In genomic region chr16:70381604-70382342, GRCh38 we compare ENCODE assay signal across 8 cellular contexts. TPM values are rescaled to one million over a fixed set of nuclear protein-coding genes. Genes with fewer than 3 reads are reported as not detected.
DNase-seq lines count a peak whose midpoint lies in the region; ATAC-seq lines count a peak whose summit lies in the region.

No MANE protein-coding gene starts in this region.

- no peaks in the 10 kb centered on the region for H3K4me1 ChIP-seq in HUES6 (ENCODE audit: control insufficient read depth, insufficient read depth, low read length)
- peaks cover 16% of the 10 kb centered on the region for H3K4me1 ChIP-seq in mucosa of stomach (ENCODE audit: control insufficient read depth, insufficient read depth, low read length)

- no peaks in the 10 kb centered on the region for H3K9me3 Mint-ChIP-seq in central memory CD8-positive, alpha-beta T cell

- peak overlapping the region; percentile 77 for H3K9ac ChIP-seq in HUES6 (ENCODE audit: low read length)
- H3K9ac ChIP-seq in mucosa of stomach (ENCODE audit: low read length): peak overlapping the region; percentile 53

- H3K27me3 Mint-ChIP-seq in central memory CD8-positive, alpha-beta T cell: no peaks in the 10 kb centered on the region

- H3K27ac Mint-ChIP-seq in central memory CD8-positive, alpha-beta T cell (ENCODE audit: low read depth): peak overlapping the region; percentile 93

- H3K4me3 ChIP-seq in HUES6 (ENCODE audit: low read depth, low read length): peak overlapping the region; percentile 98
- H3K4me3 ChIP-seq in mucosa of stomach (ENCODE audit: low read length): peak overlapping the region; percentile 74

- no peaks in the 10 kb centered on the region for H3K27me3 ChIP-seq in HUES6 (ENCODE audit: control insufficient read depth, insufficient read depth, low read length)
- H3K27me3 ChIP-seq in mucosa of stomach (ENCODE audit: control insufficient read depth, insufficient read depth, low read length): no peaks in the 10 kb centered on the region

- peak overlapping the region; percentile 88 for H3K4me3 Mint-ChIP-seq in central memory CD8-positive, alpha-beta T cell

- H3K27ac ChIP-seq in HUES6 (ENCODE audit: low read depth, low read length): peak overlapping the region; percentile 44; the same call in 1 of the 2 replicates

- H3K9me3 ChIP-seq in HUES6 (ENCODE audit: control insufficient read depth, insufficient read depth, low read depth, low read length) (no peaks in the 10 kb centered on the region), mucosa of stomach (ENCODE audit: control insufficient read depth, low read length) (no peaks in the 10 kb centered on the region)

- peak; percentile 45 for DNase-seq in COR-L47 (lab: John Stamatoyannopoulos, UW)
- DNase-seq in central memory CD8-positive, alpha-beta T cell (ENCODE audit: low spot score in 2 of 2): no peak
- DNase-seq in midbrain (lab: John Stamatoyannopoulos, UW): no peak
- no peak for DNase-seq in cerebellum (ENCODE audit: low spot score)
- no peak for DNase-seq in GM03348 (ENCODE audit: low spot score)
- DNase-seq in stimulated activated CD4-positive, alpha-beta T cell treated with anti-CD3 and anti-CD28 coated beads, Interleukin-4, amount 100 ng/mL, for 24 hours: no peak

- ATAC-seq in central memory CD8-positive, alpha-beta T cell (replicated peaks; ENCODE audit: extremely low read depth, poor library complexity, severe bottlenecking): peak; percentile 10

- H3K4me1 Mint-ChIP-seq in central memory CD8-positive, alpha-beta T cell: peaks cover 7% of the 10 kb centered on the region

- H3K36me3 Mint-ChIP-seq in central memory CD8-positive, alpha-beta T cell (ENCODE audit: insufficient read depth): peaks cover 19% of the 10 kb centered on the region

- H3K36me3 ChIP-seq in HUES6 (ENCODE audit: control insufficient read depth, insufficient read depth, low read length): peaks cover 30% of the 10 kb centered on the region
- H3K36me3 ChIP-seq in mucosa of stomach (ENCODE audit: control insufficient read depth, insufficient read depth, low read length): no peaks in the 10 kb centered on the region

RNA-seq across cellular contexts. Expression of gene DDX19A, which starts 35.1 kb away (rescaled TPM):
- total RNA-seq in cerebellum: 32.2 TPM

RNA-seq across cellular contexts. Expression of gene ST3GAL2, which starts 57.1 kb away (rescaled TPM):
- total RNA-seq in cerebellum: 30.3 TPM
